Comparison of ENCODE assay signal across 10 cellular contexts in the genomic region with DNA sequence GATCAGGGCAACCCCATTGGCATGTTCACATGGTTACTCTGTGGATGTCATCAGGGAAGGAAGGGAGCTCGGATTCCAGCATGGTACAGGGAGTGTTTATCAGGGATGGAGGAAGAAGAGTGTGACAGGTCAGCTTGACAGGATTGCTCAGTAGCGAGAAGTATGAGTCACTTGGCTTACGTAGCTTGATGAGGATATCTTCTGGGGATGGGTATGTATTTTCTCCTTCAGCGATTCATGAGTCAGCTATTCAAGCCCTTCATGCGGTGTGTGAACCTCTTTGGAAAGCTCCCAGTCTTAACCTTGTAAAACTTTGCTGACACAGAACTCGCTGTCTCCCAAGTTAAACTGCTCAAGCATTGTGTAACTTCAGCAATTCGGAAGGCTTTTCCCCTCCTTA.
DNase-seq lines count a peak whose midpoint lies in the region; FAIRE-seq and TF ChIP-seq lines count a peak whose summit lies in the region.
"Had no signal": no experiment of that assay in that cellular context is flagged by ENCODE, and none has a peak within 500 bp of the region (broad histone marks: within the 10 kb centered on the region; RNA-seq: fewer than 3 reads in every experiment).

No MANE protein-coding gene starts in this region.

- H3K4me3 ChIP-seq in bronchial epithelial cell (ENCODE audit: low read depth, low read length) (no peak overlapping the region), mesendoderm (ENCODE audit: low read length) (no peak overlapping the region), WERI-Rb-1 (ENCODE audit: low read depth, low read length) (no peak overlapping the region)

- H3K9ac ChIP-seq in mesendoderm (ENCODE audit: low read length) = no peak overlapping the region

- no peak overlapping the region for H3K4me2 ChIP-seq in mesendoderm (ENCODE audit: low read length)

- H2AK5ac ChIP-seq in mesendoderm (ENCODE audit: low read length) = peak overlapping the region; percentile 73

- no peak overlapping the region for H2BK120ac ChIP-seq in mesendoderm (ENCODE audit: low read depth, low read length)

- peak overlapping the region; percentile 10 for H2BK5ac ChIP-seq in mesendoderm (ENCODE audit: low read length)

- no peak overlapping the region for H3K27ac ChIP-seq in mesendoderm (ENCODE audit: low read depth, low read length)
- H3K27ac ChIP-seq in WERI-Rb-1 = no peak overlapping the region

- FAIRE-seq in bronchial epithelial cell (lab: Jason Lieb, UNC) = peak; percentile 98
- FAIRE-seq: endometrium had no signal

- no peaks in the 10 kb centered on the region for H3K27me3 ChIP-seq in bronchial epithelial cell (ENCODE audit: control insufficient read depth, insufficient read depth, low read length)
- no peaks in the 10 kb centered on the region for H3K27me3 ChIP-seq in mesendoderm (ENCODE audit: insufficient read depth, low read length, poor library complexity)
- H3K27me3 ChIP-seq in WERI-Rb-1 (ENCODE audit: insufficient read depth, low read depth, severe bottlenecking) = no peaks in the 10 kb centered on the region

- TF ChIP-seq CTCF in bronchial epithelial cell (IDR thresholded peaks at IDR 0.05; ENCODE audit: insufficient read depth, low read length, severe bottlenecking) = no peak
- no peak for TF ChIP-seq CTCF in WERI-Rb-1 (IDR thresholded peaks at IDR 0.05; ENCODE audit: low read depth, low read length)

- no peak overlapping the region for H4K5ac ChIP-seq in mesendoderm (ENCODE audit: low read length)

- H3K79me2 ChIP-seq in mesendoderm (ENCODE audit: control insufficient read depth, insufficient read depth, low read length) = no peaks in the 10 kb centered on the region

- H3K9me3 Mint-ChIP-seq in immature natural killer cell = no peaks in the 10 kb centered on the region

- H3K36me3 Mint-ChIP-seq in immature natural killer cell = peaks cover 0 to 6% (median 4%) of the 10 kb centered on the region in 3 donors

- no peak overlapping the region for H2BK15ac ChIP-seq in mesendoderm (replicated peaks; ENCODE audit: low read depth)

- WGBS in mesendoderm (ENCODE audit: extremely low coverage, insufficient coverage, low lambda C conversion rate) = no CpG with 5 or more reads among the region's 7 CpGs

- H3K79me1 ChIP-seq in mesendoderm (ENCODE audit: low read length) = no peaks in the 10 kb centered on the region

- H3K36me3 ChIP-seq in bronchial epithelial cell (ENCODE audit: control insufficient read depth, insufficient read depth, low read length) (no peaks in the 10 kb centered on the region), mesendoderm (ENCODE audit: control insufficient read depth, insufficient read depth, low read length) (no peaks in the 10 kb centered on the region), WERI-Rb-1 (no peaks in the 10 kb centered on the region)

- no peak overlapping the region for H4K8ac ChIP-seq in mesendoderm (ENCODE audit: low read depth, low read length)

- no peak overlapping the region for H3K23ac ChIP-seq in mesendoderm (ENCODE audit: low read length)

- peaks cover 0 to 2% (median 0%) of the 10 kb centered on the region in 3 donors for H3K27me3 Mint-ChIP-seq in immature natural killer cell (ENCODE audit: low read depth in 3 of 3)

- H3K56ac ChIP-seq in mesendoderm (ENCODE audit: low read length) = peak overlapping the region; percentile 26

- H3K4me3 Mint-ChIP-seq in immature natural killer cell = no peak overlapping the region

- peaks cover 16% of the 10 kb centered on the region for H3K4me1 ChIP-seq in mesendoderm (ENCODE audit: control insufficient read depth, low read depth, low read length)

- H3K9me3 ChIP-seq in WERI-Rb-1 (ENCODE audit: severe bottlenecking) = no peaks in the 10 kb centered on the region

- no peak overlapping the region for H3K18ac ChIP-seq in mesendoderm (ENCODE audit: low read length)

- H3K4me1 Mint-ChIP-seq in immature natural killer cell = peaks cover 28 to 42% of the 10 kb centered on the region in 2 donors

- H3K27ac Mint-ChIP-seq in immature natural killer cell = peak overlapping the region in 1 of 6 donors; percentile 33

- H3K4ac ChIP-seq in mesendoderm (ENCODE audit: low read depth, low read length) = no peak overlapping the region

- DNase-seq in AG08395 (ENCODE audit: low spot score) (peak; percentile 90), HT1080 (ENCODE audit: low read depth) (peak; percentile 99), bronchial epithelial cell (ENCODE audit: low read depth) (peak; percentile 99), mesendoderm (peak; percentile 86), immature natural killer cell (no peak), NCI-H2227 treated with DMSO at 0.1 percent for 48 hours (lab: John Stamatoyannopoulos, UW) (no peak), NCI-H524 (lab: John Stamatoyannopoulos, UW) (no peak), WERI-Rb-1 (no peak)
- DNase-seq: DMS79 treated with DMSO at 0.1 percent for 48 hours had no signal

Comparison
In these comparisons a context has a peak if more than half of its experiments do, and no peak if none do; other contexts are left out.
1. DNase-seq: peak in AG08395 (single experiment), HT1080 (single experiment), bronchial epithelial cell (single experiment) and mesendoderm (single experiment); none in immature natural killer cell (0 of 3), NCI-H2227 treated with DMSO at 0.1 percent for 48 hours (single experiment), NCI-H524 (0 of 2) and WERI-Rb-1 (single experiment).